34 cellular contexts compared by ENCODE assay signal in genomic region chr10:35632027-35632426, GRCh38. TPM values are rescaled to one million over a fixed set of nuclear protein-coding genes. Genes with fewer than 3 reads are reported as not detected.
DNase-seq lines count a peak whose midpoint lies in the region; ATAC-seq, FAIRE-seq and TF ChIP-seq lines count a peak whose summit lies in the region.
"Had no signal": no experiment of that assay in that cellular context is flagged by ENCODE, and none has a peak within 500 bp of the region (broad histone marks: within the 10 kb centered on the region; RNA-seq: fewer than 3 reads in every experiment).

No MANE protein-coding gene starts in this region.

- H3K27me3 ChIP-seq in HepG2 (ENCODE audit: control insufficient read depth in 1 of 2, insufficient read depth in 2 of 2, low read length in 2 of 2) (no peaks in the 10 kb centered on the region), right lobe of liver (no peaks in the 10 kb centered on the region), OCI-LY1 (ENCODE audit: insufficient read depth, low read length) (no peaks in the 10 kb centered on the region), esophagus muscularis mucosa (no peaks in the 10 kb centered on the region)
- H3K27me3 ChIP-seq: ascending aorta; BLaER1 treated with 17β-estradiol and CSF1 and Interleukin-3, amounts not matched to agents 10 nM and 100 nM; cardiac muscle cell had no signal

- CTCF ChIA-PET in HepG2 (lab: Yijun Ruan, JAX; ENCODE audit: low intra/inter-chr PET ratio, low total read pairs), result no interaction called here

- H4K20me1 ChIP-seq in HepG2 (ENCODE audit: insufficient read depth, low read length) (no peaks in the 10 kb centered on the region), OCI-LY1 (ENCODE audit: insufficient read depth, low read length) (no peaks in the 10 kb centered on the region)

- no peak for TF ChIP-seq POLR2A in HepG2 (IDR thresholded peaks at IDR 0.05; ENCODE audit: insufficient read depth in 1 of 2, low read depth in 2 of 2, low read length in 2 of 2)
- no peak for TF ChIP-seq POLR2A in right lobe of liver (IDR thresholded peaks at IDR 0.05)
- TF ChIP-seq POLR2A in esophagus muscularis mucosa (IDR thresholded peaks at IDR 0.05; ENCODE audit: low read depth), result no peak

- no peak for ATAC-seq in HepG2
- no peak for ATAC-seq in right lobe of liver
- ATAC-seq in GM18873 (IDR thresholded peaks at IDR 0.05; ENCODE audit: low FRiP score, unreplicated experiment), result no peak
- ATAC-seq: activated CD8-positive, alpha-beta memory T cell treated with anti-CD3 and anti-CD28 coated beads, Interleukin-2, amount 10 ng/mL, durations not matched to agents 7 days and 5 days; sciatic nerve; stimulated activated naive CD8-positive, alpha-beta T cell treated with anti-CD3 and anti-CD28 coated beads, Interleukin-15, amount 100 ng/mL, for 72 hours; T-helper 17 cell had no signal

- H3F3A ChIP-seq in OCI-LY1 (ENCODE audit: insufficient read depth, low read length), result no peaks in the 10 kb centered on the region

- POLR2A ChIA-PET in HepG2 (lab: Yijun Ruan, JAX), result no interaction called here

- H3K36me3 ChIP-seq in HepG2 (replicated peaks in 1 of 2; ENCODE audit: control insufficient read depth in 1 of 2, insufficient read depth in 2 of 2, low read length in 2 of 2) (no peaks in the 10 kb centered on the region), right lobe of liver (no peaks in the 10 kb centered on the region), OCI-LY1 (ENCODE audit: insufficient read depth, low read length) (no peaks in the 10 kb centered on the region), esophagus muscularis mucosa (no peaks in the 10 kb centered on the region)
- H3K36me3 ChIP-seq: ascending aorta; BLaER1 treated with 17β-estradiol and CSF1 and Interleukin-3, amounts not matched to agents 10 nM and 100 nM; cardiac muscle cell; left ventricle myocardium inferior; neutrophil; prostate gland; thoracic aorta had no signal

- H3K4me3 ChIP-seq in HepG2 (replicated peaks in 1 of 3; ENCODE audit: insufficient read depth in 1 of 3, low read depth in 2 of 3, low read length in 3 of 3) (no peak overlapping the region), right lobe of liver (no peak overlapping the region), OCI-LY1 (ENCODE audit: low read depth, low read length, poor library complexity, severe bottlenecking) (no peak overlapping the region), epithelial cell of esophagus (ENCODE audit: low read length) (no peak overlapping the region), esophagus muscularis mucosa (no peak overlapping the region)
- H3K4me3 ChIP-seq: ascending aorta; BLaER1 treated with 17β-estradiol and CSF1 and Interleukin-3, amounts not matched to agents 10 nM and 100 nM; cardiac muscle cell; left ventricle myocardium inferior; prostate gland; thoracic aorta had no signal

- TF ChIP-seq CTCF in HepG2 (CRISPR knock-in tag; IDR thresholded peaks at IDR 0.05) (no peak), right lobe of liver (IDR thresholded peaks at IDR 0.05) (no peak), OCI-LY1 (IDR thresholded peaks at IDR 0.05; ENCODE audit: low read length) (peak; percentile 13; the same call in 1 of the 2 replicates), epithelial cell of esophagus (IDR thresholded peaks at IDR 0.05; ENCODE audit: insufficient read depth, low read depth, low read length, missing control alignments) (peak; percentile 33), esophagus muscularis mucosa (IDR thresholded peaks at IDR 0.05) (no peak)

- H3K9ac ChIP-seq in HepG2 (ENCODE audit: insufficient read depth, low read depth, low read length) (no peak overlapping the region), OCI-LY1 (ENCODE audit: low read length) (no peak overlapping the region)
- H3K9ac ChIP-seq: BLaER1 treated with 17β-estradiol and CSF1 and Interleukin-3, amounts not matched to agents 10 nM and 100 nM had no signal

- H3K4me1 ChIP-seq in HepG2 (ENCODE audit: insufficient read depth, low read length), result no peaks in the 10 kb centered on the region
- H3K4me1 ChIP-seq in right lobe of liver, result no peaks in the 10 kb centered on the region
- no peaks in the 10 kb centered on the region for H3K4me1 ChIP-seq in OCI-LY1 (ENCODE audit: insufficient read depth, low read length, severe bottlenecking)
- H3K4me1 ChIP-seq in esophagus muscularis mucosa, result peaks cover under 1 to 19% (median 8%) of the 10 kb centered on the region in 4 donors
- H3K4me1 ChIP-seq: ascending aorta, prostate gland had no signal

- no peak for TF ChIP-seq RAD21 in HepG2 (CRISPR knock-in tag; IDR thresholded peaks at IDR 0.05)

- in situ Hi-C loops in HepG2 (cut with HindIII; ENCODE audit: extremely low pct_ligation_motif_present, low pct_unique_long_range_greater_than_20kb), result no loop called here

- H3K27ac ChIP-seq in HepG2 (ENCODE audit: extremely low read length, insufficient read depth, low read length) (no peak overlapping the region), right lobe of liver (no peak overlapping the region), OCI-LY1 (ENCODE audit: low read depth, low read length, poor library complexity, severe bottlenecking) (no peak overlapping the region), esophagus muscularis mucosa (replicated peaks in 1 of 4) (no peak overlapping the region)
- H3K27ac ChIP-seq: ascending aorta; BLaER1 treated with 17β-estradiol and CSF1 and Interleukin-3, amounts not matched to agents 10 nM and 100 nM; cardiac muscle cell; left ventricle myocardium inferior; neutrophil; prostate gland; thoracic aorta had no signal

- H3K4me2 ChIP-seq in HepG2 (ENCODE audit: low read depth, low read length) (no peak overlapping the region), OCI-LY1 (ENCODE audit: low read length) (no peak overlapping the region)
- H3K4me2 ChIP-seq: BLaER1 treated with 17β-estradiol and CSF1 and Interleukin-3, amounts not matched to agents 10 nM and 100 nM had no signal

- no peaks in the 10 kb centered on the region for H3K9me2 ChIP-seq in OCI-LY1 (ENCODE audit: low read depth, low read length)

- intact Hi-C loops in HepG2 (cut with micrococcal nuclease; ENCODE audit: unreplicated experiment), result loop anchor here (10.0 kb wide), 1 partner anchor 303 kb away; no protein-coding TSS in a partner anchor
- intact Hi-C loops in right lobe of liver (cut with DNase I), result loop anchor here (10.0 kb wide), 2 partner anchors 1153 to 1253 kb away; no protein-coding TSS in a partner anchor
- intact Hi-C loops in esophagus muscularis mucosa (cut with DNase I), result no loop called here

- H3K79me2 ChIP-seq in HepG2 (ENCODE audit: insufficient read depth, low read length), result no peaks in the 10 kb centered on the region
- H3K79me2 ChIP-seq in OCI-LY1 (ENCODE audit: insufficient read depth, low read length), result no peaks in the 10 kb centered on the region

- TF ChIP-seq EP300 in HepG2 (IDR thresholded peaks at IDR 0.05; ENCODE audit: low read depth in 2 of 2, low read length in 2 of 2), result no peak
- TF ChIP-seq EP300 in HepG2 (CRISPR knock-in tag; IDR thresholded peaks at IDR 0.05; ENCODE audit: borderline replicate concordance), result no peak
- no peak for TF ChIP-seq EP300 in esophagus muscularis mucosa (IDR thresholded peaks at IDR 0.05)

- BruUV-seq in HepG2 (replicated peaks; lab: Mats Ljungman, UMichigan), result no TSS peak

- no peak for DNase-seq in HepG2 (ENCODE audit: low spot score)
- DNase-seq in right lobe of liver, result no peak
- no peak for DNase-seq in epithelial cell of esophagus (ENCODE audit: low read depth)
- no peak for DNase-seq in esophagus muscularis mucosa (ENCODE audit: extremely low spot score)
- DNase-seq in NCI-H510A treated with DMSO at 0.1 percent for 48 hours (lab: John Stamatoyannopoulos, UW), result no peak
- DNase-seq: activated CD4-positive, alpha-beta T cell treated with anti-CD3 and anti-CD28 coated beads, Interleukin-2, amount 50 U/mL, for 4 hours; activated CD8-positive, alpha-beta memory T cell treated with anti-CD3 and anti-CD28 coated beads, Interleukin-2, amount 10 ng/mL, durations not matched to agents 7 days and 5 days; activated T-cell treated with anti-CD3 and anti-CD28 coated beads, Interleukin-2, amount 50 U/mL, for 48 hours; cortex of kidney; DMS79; effector memory CD4-positive, alpha-beta T cell; GDM1; left ventricle myocardium inferior; NCI-H1105; NCI-H187 treated with DMSO at 0.1 percent for 48 hours; NCI-H2227 treated with DMSO at 0.1 percent for 48 hours; NCI-H69; stimulated activated naive CD8-positive, alpha-beta T cell treated with anti-CD3 and anti-CD28 coated beads, Interleukin-15, amount 100 ng/mL, for 72 hours; T-helper 17 cell had no signal

- no peak for FAIRE-seq in HepG2 (lab: Jason Lieb, UNC)
- FAIRE-seq: TTC549, urothelium cell line had no signal

- H2AFZ ChIP-seq in HepG2 (ENCODE audit: low read length) (no peak overlapping the region), OCI-LY1 (ENCODE audit: low read length) (no peak overlapping the region)

- no peaks in the 10 kb centered on the region for H3K9me3 ChIP-seq in HepG2 (ENCODE audit: low read length)
- no peaks in the 10 kb centered on the region for H3K9me3 ChIP-seq in right lobe of liver
- no peaks in the 10 kb centered on the region for H3K9me3 ChIP-seq in OCI-LY1 (ENCODE audit: low read length)
- no peaks in the 10 kb centered on the region for H3K9me3 ChIP-seq in esophagus muscularis mucosa
- H3K9me3 ChIP-seq: ascending aorta; BLaER1 treated with 17β-estradiol and CSF1 and Interleukin-3, amounts not matched to agents 10 nM and 100 nM; left ventricle myocardium inferior; neutrophil; prostate gland; thoracic aorta had no signal

RNA-seq across cellular contexts. Expression of gene FZD8, which starts 10.1 kb away (rescaled TPM):
- total RNA-seq in HepG2 (2016; rRNA removed; fragmentation: Illumina TruSeq; extraction: Trizol) (0.07 TPM in 1 of 2 replicates, not detected in the other), right lobe of liver (1 to 10 TPM; 2.3 to 4.6 (median 3.8) TPM), esophagus muscularis mucosa (10 to 100 TPM in 2 of 4 donors, 1 to 10 TPM in 2; 5.4 to 13.8 (median 11.2) TPM)
- not detected in 2 replicates for total RNA-seq in HepG2 (2016; cell fraction: cytosol; rRNA removed; fragmentation: Illumina TruSeq; extraction: Trizol; ENCODE audit: low read depth)
- total RNA-seq in HepG2 (2016; cell fraction: insoluble cytoplasmic fraction; rRNA removed; fragmentation: Illumina TruSeq; extraction: Trizol), result 0.09 TPM in 1 of 2 replicates, not detected in the other
- 0.03 TPM in 2 replicates for total RNA-seq in HepG2 (2016; cell fraction: membrane; rRNA removed; fragmentation: Illumina TruSeq; extraction: Trizol)
- 0.09 and 0.16 TPM in 2 replicates for total RNA-seq in HepG2 (2016; cell fraction: nucleus; rRNA removed; fragmentation: Illumina TruSeq; extraction: Trizol)
- polyA plus RNA-seq in HepG2 (2011; rRNA removed), result 0.03 and 0.05 TPM in 2 replicates
- polyA plus RNA-seq in HepG2 (2011; cell fraction: cytosol; rRNA removed), result 0.01 TPM in 2 replicates
- polyA plus RNA-seq in HepG2 (2011; cell fraction: nucleus; rRNA removed), result 0.05 and 0.09 TPM in 2 replicates
- polyA plus RNA-seq in HepG2 (2012), result not detected in 2 replicates
- not detected in 2 replicates for polyA plus RNA-seq in HepG2 (2016; cell fraction: cytosol; fragmentation: Illumina TruSeq; extraction: Trizol; ENCODE audit: low read depth)
- not detected in 2 replicates for polyA plus RNA-seq in HepG2 (2016; cell fraction: insoluble cytoplasmic fraction; fragmentation: Illumina TruSeq; extraction: Trizol; ENCODE audit: low read depth)
- polyA plus RNA-seq in HepG2 (2016; cell fraction: membrane; fragmentation: Illumina TruSeq; extraction: Trizol; ENCODE audit: low read depth), result not detected in 2 replicates
- polyA plus RNA-seq in HepG2 (2016; cell fraction: nucleus; fragmentation: Illumina TruSeq; extraction: Trizol; ENCODE audit: insufficient read depth, low read depth), result 0.21 TPM in 1 of 2 replicates, not detected in the other
- 3.8 TPM in 1 of 2 replicates, not detected in the other for polyA minus RNA-seq in HepG2 (2011; rRNA and poly(A)+ RNA removed; ENCODE audit: low replicate concordance)
- polyA minus RNA-seq in HepG2 (2011; cell fraction: cytosol; rRNA and poly(A)+ RNA removed), result 0.10 TPM in 1 of 2 replicates, not detected in the other
- not detected in 2 replicates for polyA minus RNA-seq in HepG2 (2011; cell fraction: nucleus; rRNA and poly(A)+ RNA removed)
- polyA plus RNA-seq: IgD-negative memory B cell had no signal

RNA-seq across cellular contexts. Expression of gene GJD4, which starts 26.9 kb away (rescaled TPM):
- total RNA-seq in HepG2 (2016; rRNA removed; fragmentation: Illumina TruSeq; extraction: Trizol), result not detected in 2 replicates
- total RNA-seq in HepG2 (2016; cell fraction: cytosol; rRNA removed; fragmentation: Illumina TruSeq; extraction: Trizol; ENCODE audit: low read depth), result not detected in 2 replicates
- not detected in 2 replicates for total RNA-seq in HepG2 (2016; cell fraction: insoluble cytoplasmic fraction; rRNA removed; fragmentation: Illumina TruSeq; extraction: Trizol)
- total RNA-seq in HepG2 (2016; cell fraction: membrane; rRNA removed; fragmentation: Illumina TruSeq; extraction: Trizol), result not detected in 2 replicates
- not detected in 2 replicates for total RNA-seq in HepG2 (2016; cell fraction: nucleus; rRNA removed; fragmentation: Illumina TruSeq; extraction: Trizol)
- polyA plus RNA-seq in HepG2 (2011; rRNA removed), result not detected in 2 replicates
- polyA plus RNA-seq in HepG2 (2011; cell fraction: cytosol; rRNA removed), result not detected in 2 replicates
- polyA plus RNA-seq in HepG2 (2011; cell fraction: nucleus; rRNA removed), result not detected in 2 replicates
- not detected in 2 replicates for polyA plus RNA-seq in HepG2 (2012)
- not detected in 2 replicates for polyA plus RNA-seq in HepG2 (2016; cell fraction: cytosol; fragmentation: Illumina TruSeq; extraction: Trizol; ENCODE audit: low read depth)
- polyA plus RNA-seq in HepG2 (2016; cell fraction: insoluble cytoplasmic fraction; fragmentation: Illumina TruSeq; extraction: Trizol; ENCODE audit: low read depth), result not detected in 2 replicates
- polyA plus RNA-seq in HepG2 (2016; cell fraction: membrane; fragmentation: Illumina TruSeq; extraction: Trizol; ENCODE audit: low read depth), result not detected in 2 replicates
- polyA plus RNA-seq in HepG2 (2016; cell fraction: nucleus; fragmentation: Illumina TruSeq; extraction: Trizol; ENCODE audit: insufficient read depth, low read depth), result not detected in 2 replicates
- polyA minus RNA-seq in HepG2 (2011; rRNA and poly(A)+ RNA removed; ENCODE audit: low replicate concordance), result not detected in 2 replicates
- polyA minus RNA-seq in HepG2 (2011; cell fraction: cytosol; rRNA and poly(A)+ RNA removed), result not detected in 2 replicates
- polyA minus RNA-seq in HepG2 (2011; cell fraction: nucleus; rRNA and poly(A)+ RNA removed), result not detected in 2 replicates
- not detected for total RNA-seq in right lobe of liver
- total RNA-seq in esophagus muscularis mucosa, result not detected
- total RNA-seq: activated CD8-positive, alpha-beta memory T cell treated with anti-CD3 and anti-CD28 coated beads, Interleukin-2, amount 10 ng/mL, durations not matched to agents 7 days and 5 days; ascending aorta; fibroblast of villous mesenchyme; left ventricle myocardium inferior; M059J; sciatic nerve; thoracic aorta had no signal
- polyA plus RNA-seq: cardiac muscle cell, esophagus, IgD-negative memory B cell had no signal

Comparison
In these comparisons a context has a peak if more than half of its experiments do, and no peak if none do; other contexts are left out.
1. CTCF ChIP-seq: peak in OCI-LY1 (single experiment) and epithelial cell of esophagus (single experiment); none in HepG2 (single experiment), right lobe of liver (0 of 4) and esophagus muscularis mucosa (0 of 3).